ENCODE assay signal across 1 cellular context in the genomic region with DNA sequence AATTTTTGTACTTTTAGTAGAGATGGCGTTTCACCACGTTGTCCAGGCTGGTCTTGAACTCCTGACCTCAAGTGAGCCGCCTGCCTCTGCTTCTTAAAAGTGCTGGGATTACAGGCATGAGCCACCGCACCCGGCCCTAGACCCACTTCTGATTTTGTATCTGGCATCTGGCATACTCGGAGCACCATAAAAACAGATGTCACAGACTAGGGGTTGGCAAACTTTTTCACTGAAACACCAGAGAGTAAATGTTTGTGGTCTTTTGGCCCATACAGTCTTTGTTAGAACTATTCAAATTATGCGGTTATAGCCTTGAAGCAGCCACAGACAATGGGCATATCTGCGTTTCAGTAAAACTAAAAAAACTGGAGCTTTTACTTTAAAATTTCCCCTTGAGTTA.
TF ChIP-seq lines count a peak whose summit lies in the region.

No MANE protein-coding gene starts in this region.

TF ChIP-seq in HepG2, 621 proteins besides CTCF, POLR2A, EP300 and RAD21 (continued from another document):
- TF ChIP-seq ZNF615 (CRISPR knock-in tag; IDR thresholded peaks at IDR 0.05; ENCODE audit: borderline replicate concordance) (no peak), ZNF337 (CRISPR knock-in tag; IDR thresholded peaks at IDR 0.05; ENCODE audit: borderline replicate concordance, low read depth) (no peak), ZSCAN31 (CRISPR knock-in tag; IDR thresholded peaks at IDR 0.05; ENCODE audit: low read depth) (no peak), KDM2A (CRISPR knock-in tag; IDR thresholded peaks at IDR 0.05; ENCODE audit: borderline replicate concordance, low read depth) (no peak), MATR3 (CRISPR knock-in tag; IDR thresholded peaks at IDR 0.05) (no peak)
TF ChIP-seq in HepG2: peak in this region for 0.
